10 cellular contexts compared by ENCODE assay signal in the genomic region with DNA sequence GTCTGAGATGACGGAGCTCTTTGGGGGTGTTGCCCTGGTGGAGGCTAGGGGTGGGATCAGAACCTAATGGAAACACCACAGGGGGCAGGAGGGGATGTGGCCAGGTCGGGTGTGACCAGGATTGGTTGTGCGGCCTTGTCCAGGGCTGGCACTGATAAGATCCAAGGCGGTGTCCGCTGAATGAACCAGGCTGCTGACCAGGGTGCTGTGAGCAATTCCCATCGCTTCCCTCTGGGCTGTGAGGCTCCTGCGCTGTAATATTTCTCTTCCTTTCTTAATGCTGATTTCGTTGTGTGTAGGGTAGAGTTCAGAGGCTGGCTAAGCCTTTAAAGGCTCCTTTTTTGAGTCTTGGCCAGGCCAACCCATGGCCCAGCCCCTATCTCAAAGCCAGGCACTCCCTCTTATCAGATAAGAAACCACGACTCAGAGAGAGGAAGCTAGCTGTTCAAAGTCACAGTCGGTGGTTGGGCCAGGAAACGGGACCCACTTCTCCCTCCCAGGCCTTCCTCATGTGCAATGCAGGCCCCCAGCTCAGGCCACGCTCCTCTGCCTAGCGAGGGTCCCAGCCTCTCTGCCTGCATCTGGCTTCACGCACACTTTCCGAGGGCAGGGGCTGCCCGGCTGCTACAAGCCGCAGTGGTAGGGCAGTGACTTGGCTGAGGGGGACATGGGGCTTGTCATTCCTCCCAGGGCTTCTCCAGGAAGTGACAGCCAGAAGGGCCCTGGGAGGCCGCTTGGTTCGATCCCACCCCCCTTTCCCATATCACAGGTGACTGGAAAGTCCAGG. TPM values are rescaled to one million over a fixed set of nuclear protein-coding genes. Genes with fewer than 3 reads are reported as not detected.
A peak's percentile ranks its signal among the peaks of the same experiment; 100 is the strongest.
DNase-seq lines count a peak whose midpoint lies in the region; ATAC-seq and TF ChIP-seq lines count a peak whose summit lies in the region.
"Had no signal": no experiment of that assay in that cellular context is flagged by ENCODE, and none has a peak within 500 bp of the region (broad histone marks: within the 10 kb centered on the region; RNA-seq: fewer than 3 reads in every experiment).

No MANE protein-coding gene starts in this region.

- H3K36me3 ChIP-seq in stomach, result no peaks in the 10 kb centered on the region

- H3K27ac ChIP-seq in stomach, result peak overlapping the region; percentile 77 to 90 (median 83)

- TF ChIP-seq CTCF in stomach (IDR thresholded peaks at IDR 0.05), result no peak
- no peak for TF ChIP-seq CTCF in nephron progenitor cell (IDR thresholded peaks at IDR 0.05)

- peaks cover 60% of the 10 kb centered on the region for H3K4me1 Mint-ChIP-seq in nephron progenitor cell

- H3K27me3 Mint-ChIP-seq in nephron progenitor cell (ENCODE audit: low read depth, poor library complexity), result peaks cover 26% of the 10 kb centered on the region

- TF ChIP-seq EP300 in stomach (IDR thresholded peaks at IDR 0.05), result no peak

- H3K9me3 ChIP-seq in stomach, result no peaks in the 10 kb centered on the region
- H3K9me3 ChIP-seq: A549 had no signal

- no peaks in the 10 kb centered on the region for H3K36me3 Mint-ChIP-seq in nephron progenitor cell (ENCODE audit: low read depth)
- H3K36me3 Mint-ChIP-seq: IgD-negative memory B cell had no signal

- 20 to 43% (median 35%) methylated on average over 11 to 19 of the region's 19 CpGs for WGBS in stomach, 5 donors

- H3K27ac Mint-ChIP-seq in nephron progenitor cell, result no peak overlapping the region

- peaks cover 43 to 88% (median 53%) of the 10 kb centered on the region in 4 donors for H3K4me1 ChIP-seq in stomach

- intact Hi-C loops in stomach (cut with DNase I; ENCODE audit: low total_unique reads), result no loop called here

- DNase-seq in activated T-cell treated with anti-CD3 and anti-CD28 coated beads for 1 hour (ENCODE audit: low read depth) (peak; percentile 42), activated T-cell treated with anti-CD3 and anti-CD28 coated beads for 4 hours (no peak), inferior parietal cortex (ENCODE audit: extremely low spot score) (peak; percentile 21), stomach (peak; percentile 83), nephron progenitor cell (no peak), 8988T (no peak)
- DNase-seq in activated CD8-positive, alpha-beta memory T cell treated with anti-CD3 and anti-CD28 coated beads, Interleukin-2, amount 50 U/mL, for 24 hours (ENCODE audit: extremely low read depth), result peak; percentile 23

- H3K9me3 Mint-ChIP-seq in nephron progenitor cell, result peaks cover 3% of the 10 kb centered on the region

- ATAC-seq in GM19324 (IDR thresholded peaks at IDR 0.05; ENCODE audit: low FRiP score, unreplicated experiment), result no peak

- peak in 1 of 4 donors; percentile 36 for TF ChIP-seq POLR2A in stomach (IDR thresholded peaks at IDR 0.05)

- no peak overlapping the region for H3K4me3 ChIP-seq in stomach
- H3K4me3 ChIP-seq: A549 had no signal

- no peak overlapping the region for H3K4me3 Mint-ChIP-seq in nephron progenitor cell

- H3K27me3 ChIP-seq in stomach, result no peaks in the 10 kb centered on the region

RNA-seq across cellular contexts. Expression of gene FOSL2, which starts 26.0 kb away (rescaled TPM):
- 100 to 1,000 TPM in 3 of 5 donors, 10 to 100 TPM in 2; 50.1 to 227 (median 113) TPM for total RNA-seq in stomach
- 10 to 100 TPM; 24.4 to 40.8 (median 27.6) TPM for polyA plus RNA-seq in stomach

Comparison
In these comparisons a context has a peak if more than half of its experiments do, and no peak if none do; other contexts are left out.
1. DNase-seq: peak in activated T-cell treated with anti-CD3 and anti-CD28 coated beads for 1 hour (single experiment), activated CD8-positive, alpha-beta memory T cell treated with anti-CD3 and anti-CD28 coated beads, Interleukin-2, amount 50 U/mL, for 24 hours (single experiment), inferior parietal cortex (single experiment) and stomach (single experiment); none in activated T-cell treated with anti-CD3 and anti-CD28 coated beads for 4 hours (single experiment), nephron progenitor cell (single experiment) and 8988T (single experiment).